In the genomic region with DNA sequence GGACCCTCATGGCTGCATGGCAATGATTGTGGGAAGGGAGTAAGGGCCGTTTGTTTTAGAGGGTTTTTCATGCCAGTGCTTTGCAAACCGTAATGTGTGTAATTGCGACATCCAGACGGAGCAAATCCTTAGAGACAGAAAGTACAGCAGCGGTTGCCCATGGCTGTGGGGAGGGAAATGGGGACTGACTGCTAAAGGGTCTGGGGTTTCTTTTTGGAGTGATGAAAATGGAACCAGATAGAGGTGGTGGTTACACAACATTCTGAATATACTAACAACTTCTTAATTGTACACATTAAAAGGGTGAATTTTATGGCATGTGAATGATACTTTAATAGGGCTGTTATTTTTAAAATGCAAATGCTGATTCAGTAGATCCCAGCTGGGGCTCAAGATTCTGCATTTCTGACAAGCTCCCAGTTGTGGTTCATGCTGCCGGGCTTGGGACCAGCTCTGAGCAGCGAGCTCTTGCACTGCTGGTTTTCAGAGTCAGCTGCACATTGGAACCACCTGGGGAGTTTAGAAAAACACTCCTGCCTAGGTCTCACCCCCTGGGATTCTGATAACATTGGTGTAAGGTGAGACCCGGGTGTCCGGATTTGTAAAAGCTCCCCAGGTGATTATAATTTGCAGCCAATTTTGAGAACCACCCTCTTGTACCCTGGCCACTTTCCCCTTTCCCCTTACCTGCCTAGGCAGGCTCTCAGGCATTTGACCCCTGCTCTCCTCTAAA, we compare ENCODE assay signal across 8 cellular contexts. TPM values are rescaled to one million over a fixed set of nuclear protein-coding genes. Genes with fewer than 3 reads are reported as not detected.
DNase-seq lines count a peak whose midpoint lies in the region; ATAC-seq and TF ChIP-seq lines count a peak whose summit lies in the region.

No MANE protein-coding gene starts in this region.

- in situ Hi-C loops in GM13977 (cut with MboI; ENCODE audit: low pct_unique_long_range_greater_than_20kb, low sequenced_read_pairs, unreplicated experiment), result no loop called here

- ATAC-seq in left ventricle myocardium superior, result peak; percentile 19
- ATAC-seq in stimulated activated memory B cell treated with anti-CD40 and anti-IgM and Interleukin-4, amounts not matched to agents 10 μg/mL and 1 μg/mL and 100 μg/mL, for 72 hours, result no peak

- DNase-seq in CD1c-positive myeloid dendritic cell (ENCODE audit: extremely low spot score) (peak; percentile 54), MV-4-11 (lab: John Stamatoyannopoulos, UW) (peak; percentile 80), left ventricle myocardium superior (peak; percentile 35), GOT3 (lab: John Stamatoyannopoulos, UW) (no peak), GM13977 (ENCODE audit: low spot score) (no peak), NCI-H1105 (lab: John Stamatoyannopoulos, UW) (no peak)
- peak; percentile 23 for DNase-seq in activated naive CD4-positive, alpha-beta T cell treated with anti-CD3 and anti-CD28 coated beads, Interleukin-2, amount 10 ng/mL, durations not matched to agents 7 days and 5 days

- H3K27ac Mint-ChIP-seq in activated naive CD4-positive, alpha-beta T cell treated with anti-CD3 and anti-CD28 coated beads, Interleukin-2, amount 10 ng/mL, durations not matched to agents 7 days and 5 days, result peak overlapping the region; percentile 91
- peak overlapping the region; percentile 97 for H3K27ac Mint-ChIP-seq in stimulated activated memory B cell treated with anti-CD40 and anti-IgM and Interleukin-4, amounts not matched to agents 10 μg/mL and 1 μg/mL and 100 μg/mL, for 72 hours

- peak overlapping the region; percentile 85 for H3K4me3 Mint-ChIP-seq in activated naive CD4-positive, alpha-beta T cell treated with anti-CD3 and anti-CD28 coated beads, Interleukin-2, amount 10 ng/mL, durations not matched to agents 7 days and 5 days
- peak overlapping the region; percentile 95 for H3K4me3 Mint-ChIP-seq in stimulated activated memory B cell treated with anti-CD40 and anti-IgM and Interleukin-4, amounts not matched to agents 10 μg/mL and 1 μg/mL and 100 μg/mL, for 72 hours

- intact Hi-C loops in left ventricle myocardium superior (cut with micrococcal nuclease), result no loop called here

- H3K4me1 Mint-ChIP-seq in activated naive CD4-positive, alpha-beta T cell treated with anti-CD3 and anti-CD28 coated beads, Interleukin-2, amount 10 ng/mL, durations not matched to agents 7 days and 5 days, result peaks cover 78% of the 10 kb centered on the region
- H3K4me1 Mint-ChIP-seq in stimulated activated memory B cell treated with anti-CD40 and anti-IgM and Interleukin-4, amounts not matched to agents 10 μg/mL and 1 μg/mL and 100 μg/mL, for 72 hours, result peaks cover 68% of the 10 kb centered on the region

- no peaks in the 10 kb centered on the region for H3K9me3 Mint-ChIP-seq in activated naive CD4-positive, alpha-beta T cell treated with anti-CD3 and anti-CD28 coated beads, Interleukin-2, amount 10 ng/mL, durations not matched to agents 7 days and 5 days
- H3K9me3 Mint-ChIP-seq in stimulated activated memory B cell treated with anti-CD40 and anti-IgM and Interleukin-4, amounts not matched to agents 10 μg/mL and 1 μg/mL and 100 μg/mL, for 72 hours, result no peaks in the 10 kb centered on the region

- CTCF ChIA-PET in activated naive CD4-positive, alpha-beta T cell treated with anti-CD3 and anti-CD28 coated beads, Interleukin-2, amount 10 ng/mL, durations not matched to agents 7 days and 5 days (lab: Charles Lee), result interaction anchor here (3.0 to 13.2 kb wide), 2 partner anchors 39 to 100 kb away, joined by 8 to 278 read pairs; a partner anchor contains a TSS

- H3K27me3 Mint-ChIP-seq in activated naive CD4-positive, alpha-beta T cell treated with anti-CD3 and anti-CD28 coated beads, Interleukin-2, amount 10 ng/mL, durations not matched to agents 7 days and 5 days, result peaks cover 4% of the 10 kb centered on the region
- H3K27me3 Mint-ChIP-seq in stimulated activated memory B cell treated with anti-CD40 and anti-IgM and Interleukin-4, amounts not matched to agents 10 μg/mL and 1 μg/mL and 100 μg/mL, for 72 hours, result no peaks in the 10 kb centered on the region

- TF ChIP-seq CTCF in GM13977 (IDR thresholded peaks at IDR 0.05; ENCODE audit: extremely low read depth, insufficient read depth, missing control alignments), result no peak

- H3K36me3 Mint-ChIP-seq in activated naive CD4-positive, alpha-beta T cell treated with anti-CD3 and anti-CD28 coated beads, Interleukin-2, amount 10 ng/mL, durations not matched to agents 7 days and 5 days, result peaks cover 6% of the 10 kb centered on the region
- no peaks in the 10 kb centered on the region for H3K36me3 Mint-ChIP-seq in stimulated activated memory B cell treated with anti-CD40 and anti-IgM and Interleukin-4, amounts not matched to agents 10 μg/mL and 1 μg/mL and 100 μg/mL, for 72 hours

RNA-seq across cellular contexts. Expression of a gene that starts 47.7 kb away (rescaled TPM):
- 27.4 TPM for total RNA-seq in left ventricle myocardium superior

Comparison
In these comparisons a context has a peak if more than half of its experiments do, and no peak if none do; other contexts are left out.
1. DNase-seq: peak in CD1c-positive myeloid dendritic cell (single experiment), MV-4-11 (single experiment), activated naive CD4-positive, alpha-beta T cell treated with anti-CD3 and anti-CD28 coated beads, Interleukin-2, amount 10 ng/mL, durations not matched to agents 7 days and 5 days (single experiment) and left ventricle myocardium superior (single experiment); none in GOT3 (single experiment), GM13977 (single experiment) and NCI-H1105 (single experiment).